Comparison of ENCODE assay signal across 35 cellular contexts in genomic region chr10:3207351-3207750, GRCh38.
"Had no signal": no experiment of that assay in that cellular context is flagged by ENCODE, and none has a peak within 500 bp of the region (broad histone marks: within the 10 kb centered on the region; RNA-seq: fewer than 3 reads in every experiment).

No MANE protein-coding gene starts in this region.

- H3K36me3 Mint-ChIP-seq: activated CD4-positive, alpha-beta memory T cell treated with anti-CD3 and anti-CD28 coated beads for 36 hours; activated CD8-positive, alpha-beta memory T cell treated with anti-CD3 and anti-CD28 coated beads, Interleukin-2, amount 10 ng/mL, durations not matched to agents 7 days and 5 days; activated naive CD4-positive, alpha-beta T cell treated with anti-CD3 and anti-CD28 coated beads, Interleukin-2, amount 50 U/mL, for 72 hours; activated naive CD8-positive, alpha-beta T cell treated with anti-CD3 and anti-CD28 coated beads for 36 hours had no signal

- H3K36me3 ChIP-seq: adrenal gland, brain microvascular endothelial cell, breast epithelium had no signal

- DNase-seq: activated B cell treated with CpG ODN at 0.5 μM for 24 hours; activated CD4-positive, alpha-beta memory T cell treated with anti-CD3 and anti-CD28 coated beads for 36 hours; activated CD4-positive, alpha-beta T cell treated with anti-CD3 and anti-CD28 coated beads for 4 hours; activated CD4-positive, alpha-beta T cell treated with anti-CD3 and anti-CD28 coated beads, Interleukin-2, amount 10 ng/mL, durations not matched to agents 24 days and 14 days; activated CD4-positive, alpha-beta T cell treated with anti-CD3 and anti-CD28 coated beads, Interleukin-2, amount 50 U/mL, for 1 hour; activated CD4-positive, alpha-beta T cell treated with anti-CD3 and anti-CD28 coated beads, Interleukin-2, amount 50 U/mL, for 4 hours; activated CD4-positive, CD25-positive, alpha-beta regulatory T cell treated with anti-CD3 and anti-CD28 coated beads, Interleukin-2, amount 50 U/mL, for 72 hours; activated CD8-positive, alpha-beta memory T cell treated with anti-CD3 and anti-CD28 coated beads, Interleukin-2, amount 10 ng/mL, durations not matched to agents 7 days and 5 days; activated CD8-positive, alpha-beta T cell treated with anti-CD3 and anti-CD28 coated beads for 36 hours; activated effector memory CD4-positive, alpha-beta T cell treated with anti-CD3 and anti-CD28 coated beads, Interleukin-2, amount 50 U/mL, for 16 hours; activated gamma-delta T cell treated with Interleukin-2 at 50 U/mL for 16 hours; activated naive CD4-positive, alpha-beta T cell; activated naive CD4-positive, alpha-beta T cell treated with anti-CD3 and anti-CD28 coated beads for 36 hours; activated naive CD4-positive, alpha-beta T cell treated with anti-CD3 and anti-CD28 coated beads, Interleukin-2, amount 50 U/mL, for 16 hours; activated naive CD8-positive, alpha-beta T cell treated with anti-CD3 and anti-CD28 coated beads for 36 hours; activated T-cell treated with anti-CD3 and anti-CD28 coated beads for 4 hours; activated T-cell treated with anti-CD3 and anti-CD28 coated beads, Interleukin-2, amount 50 U/mL, for 1 hour; activated T-cell treated with anti-CD3 and anti-CD28 coated beads, Interleukin-2, amount 50 U/mL, for 4 hours; activated T-cell treated with anti-CD3 and anti-CD28 coated beads, Interleukin-2, amount 50 U/mL, for 72 hours; adrenal gland; amniotic stem cell; aorta; body of pancreas; brain microvascular endothelial cell; SW 1271; T-helper 1 cell; T-helper 2 cell; T-helper 9 cell had no signal

- H3K27me3 ChIP-seq: body of pancreas, brain microvascular endothelial cell, breast epithelium had no signal

- ATAC-seq: activated CD8-positive, alpha-beta memory T cell treated with anti-CD3 and anti-CD28 coated beads, Interleukin-2, amount 10 ng/mL, durations not matched to agents 7 days and 5 days; activated CD8-positive, alpha-beta T cell treated with anti-CD3 and anti-CD28 coated beads for 36 hours; activated naive CD4-positive, alpha-beta T cell treated with anti-CD3 and anti-CD28 coated beads, Interleukin-2, amount 50 U/mL, for 72 hours; activated T-cell treated with anti-CD3 and anti-CD28 coated beads, Interleukin-2, amount 50 U/mL, for 4 hours; activated T-cell treated with anti-CD3 and anti-CD28 coated beads, Interleukin-2, amount 50 U/mL, for 72 hours; activated T-helper 17 cell treated with anti-CD3 and anti-CD28 coated beads, Interleukin-2, amount 50 U/mL, for 72 hours; body of pancreas had no signal

- H3K4me1 Mint-ChIP-seq: activated CD4-positive, alpha-beta T cell treated with anti-CD3 and anti-CD28 coated beads, Interleukin-2, amount 10 ng/mL, durations not matched to agents 24 days and 14 days had no signal

- H3K4me3 ChIP-seq: adrenal gland, body of pancreas, breast epithelium had no signal

- H3K9me3 Mint-ChIP-seq: activated B cell treated with CpG ODN at 0.5 μM for 24 hours; activated CD4-positive, alpha-beta memory T cell treated with anti-CD3 and anti-CD28 coated beads for 36 hours; activated CD4-positive, alpha-beta T cell treated with anti-CD3 and anti-CD28 coated beads, Interleukin-2, amount 10 ng/mL, durations not matched to agents 24 days and 14 days; activated CD8-positive, alpha-beta T cell treated with anti-CD3 and anti-CD28 coated beads for 36 hours; activated naive CD4-positive, alpha-beta T cell treated with anti-CD3 and anti-CD28 coated beads for 36 hours; activated naive CD4-positive, alpha-beta T cell treated with anti-CD3 and anti-CD28 coated beads, Interleukin-2, amount 50 U/mL, for 72 hours; activated naive CD8-positive, alpha-beta T cell treated with anti-CD3 and anti-CD28 coated beads for 36 hours; activated T-cell treated with anti-CD3 and anti-CD28 coated beads, Interleukin-2, amount 50 U/mL, for 4 hours; activated T-cell treated with anti-CD3 and anti-CD28 coated beads, Interleukin-2, amount 50 U/mL, for 72 hours; activated T-helper 1 cell treated with anti-CD3 and anti-CD28 coated beads, Interleukin-12 subunit alpha, Interleukin-12 subunit beta, Interleukin-2, Interleukin-4 antibody, amounts not matched to agents 30 ng/mL and 10 ng/mL and 1 ng/mL, durations not matched to agents 14 hours and 24 hours and 36 hours; activated T-helper 17 cell treated with anti-CD3 and anti-CD28 coated beads, Interleukin-2, amount 50 U/mL, for 72 hours; T-helper 1 cell treated with Interleukin-12 subunit alpha and Interleukin-12 subunit beta and Interleukin-4 antibody, amounts not matched to agents 30 μg/mL and 1 μg/mL, for 36 hours; T-helper 2 cell treated with Interferon-gamma antibody and Interleukin-4, amounts not matched to agents 5 μg/mL and 100 μg/mL, for 36 hours had no signal

- H3K4me3 Mint-ChIP-seq: activated B cell treated with CpG ODN at 0.5 μM for 24 hours; activated CD4-positive, alpha-beta memory T cell treated with anti-CD3 and anti-CD28 coated beads for 36 hours; activated CD4-positive, alpha-beta T cell treated with anti-CD3 and anti-CD28 coated beads, Interleukin-2, amount 10 ng/mL, durations not matched to agents 24 days and 14 days; activated CD8-positive, alpha-beta memory T cell treated with anti-CD3 and anti-CD28 coated beads, Interleukin-2, amount 10 ng/mL, durations not matched to agents 7 days and 5 days; activated CD8-positive, alpha-beta T cell treated with anti-CD3 and anti-CD28 coated beads for 36 hours; activated naive CD4-positive, alpha-beta T cell treated with anti-CD3 and anti-CD28 coated beads for 36 hours; activated naive CD8-positive, alpha-beta T cell treated with anti-CD3 and anti-CD28 coated beads for 36 hours; activated T-cell treated with anti-CD3 and anti-CD28 coated beads, Interleukin-2, amount 50 U/mL, for 4 hours; activated T-cell treated with anti-CD3 and anti-CD28 coated beads, Interleukin-2, amount 50 U/mL, for 72 hours; activated T-helper 1 cell treated with anti-CD3 and anti-CD28 coated beads, Interleukin-12 subunit alpha, Interleukin-12 subunit beta, Interleukin-2, Interleukin-4 antibody, amounts not matched to agents 30 ng/mL and 10 ng/mL and 1 ng/mL, durations not matched to agents 14 hours and 24 hours and 36 hours; activated T-helper 17 cell treated with anti-CD3 and anti-CD28 coated beads, Interleukin-2, amount 50 U/mL, for 72 hours; T-helper 1 cell treated with Interleukin-12 subunit alpha and Interleukin-12 subunit beta and Interleukin-4 antibody, amounts not matched to agents 30 μg/mL and 1 μg/mL, for 36 hours; T-helper 2 cell treated with Interferon-gamma antibody and Interleukin-4, amounts not matched to agents 5 μg/mL and 100 μg/mL, for 36 hours had no signal

- H3K27ac Mint-ChIP-seq: activated B cell treated with CpG ODN at 0.5 μM for 24 hours; activated CD4-positive, alpha-beta memory T cell treated with anti-CD3 and anti-CD28 coated beads for 36 hours; activated CD4-positive, alpha-beta T cell treated with anti-CD3 and anti-CD28 coated beads, Interleukin-2, amount 10 ng/mL, durations not matched to agents 24 days and 14 days; activated CD8-positive, alpha-beta memory T cell treated with anti-CD3 and anti-CD28 coated beads, Interleukin-2, amount 10 ng/mL, durations not matched to agents 7 days and 5 days; activated CD8-positive, alpha-beta T cell treated with anti-CD3 and anti-CD28 coated beads for 36 hours; activated naive CD4-positive, alpha-beta T cell treated with anti-CD3 and anti-CD28 coated beads for 36 hours; activated naive CD4-positive, alpha-beta T cell treated with anti-CD3 and anti-CD28 coated beads, Interleukin-2, amount 50 U/mL, for 72 hours; activated naive CD8-positive, alpha-beta T cell treated with anti-CD3 and anti-CD28 coated beads for 36 hours; activated T-cell treated with anti-CD3 and anti-CD28 coated beads, Interleukin-2, amount 50 U/mL, for 72 hours; activated T-helper 1 cell treated with anti-CD3 and anti-CD28 coated beads, Interleukin-12 subunit alpha, Interleukin-12 subunit beta, Interleukin-2, Interleukin-4 antibody, amounts not matched to agents 30 ng/mL and 10 ng/mL and 1 ng/mL, durations not matched to agents 14 hours and 24 hours and 36 hours; activated T-helper 17 cell treated with anti-CD3 and anti-CD28 coated beads, Interleukin-2, amount 50 U/mL, for 72 hours; T-helper 1 cell treated with Interleukin-12 subunit alpha and Interleukin-12 subunit beta and Interleukin-4 antibody, amounts not matched to agents 30 μg/mL and 1 μg/mL, for 36 hours; T-helper 2 cell treated with Interferon-gamma antibody and Interleukin-4, amounts not matched to agents 5 μg/mL and 100 μg/mL, for 36 hours had no signal

- H3K4me1 ChIP-seq: adrenal gland, body of pancreas, breast epithelium had no signal

- H3K27ac ChIP-seq: adrenal gland, body of pancreas, brain microvascular endothelial cell, breast epithelium, VCaP had no signal

- H3K9me3 ChIP-seq: adrenal gland, body of pancreas, breast epithelium had no signal
